Comparison of ENCODE assay signal across 14 cellular contexts in the genomic region with DNA sequence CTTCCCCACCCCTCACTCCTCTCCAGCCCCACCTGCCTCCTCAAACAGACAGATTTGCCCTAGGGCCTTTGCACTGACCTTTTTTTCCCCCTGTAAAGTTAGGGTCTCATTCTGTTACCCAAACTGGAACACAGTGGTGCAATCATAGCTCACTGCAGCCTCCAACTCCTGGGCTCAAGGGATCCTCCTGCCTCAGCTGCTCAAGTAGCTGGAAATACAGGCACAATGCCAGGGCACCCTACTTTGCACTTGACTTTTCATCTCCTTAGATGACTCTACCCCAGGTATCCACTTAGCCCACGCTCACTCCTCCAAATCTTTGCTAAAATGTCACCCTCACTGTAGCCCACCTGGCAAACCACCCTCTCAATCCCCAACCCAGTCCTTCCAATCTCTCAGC. TPM values are rescaled to one million over a fixed set of nuclear protein-coding genes. Genes with fewer than 3 reads are reported as not detected.
DNase-seq lines count a peak whose midpoint lies in the region; ATAC-seq and TF ChIP-seq lines count a peak whose summit lies in the region.
"Had no signal": no experiment of that assay in that cellular context is flagged by ENCODE, and none has a peak within 500 bp of the region (broad histone marks: within the 10 kb centered on the region; RNA-seq: fewer than 3 reads in every experiment).

No MANE protein-coding gene starts in this region.

- H3K27me3 Mint-ChIP-seq in CD8-positive, alpha-beta memory T cell, result peaks cover 0 to 2% of the 10 kb centered on the region in 2 donors
- no peaks in the 10 kb centered on the region for H3K27me3 Mint-ChIP-seq in HFFc6 (ENCODE audit: insufficient read depth)
- H3K27me3 Mint-ChIP-seq in activated T-helper 17 cell treated with anti-CD3 and anti-CD28 coated beads, Interleukin-2, amount 50 U/mL, for 72 hours, result no peaks in the 10 kb centered on the region
- no peaks in the 10 kb centered on the region for H3K27me3 Mint-ChIP-seq in nephron progenitor cell (ENCODE audit: low read depth, poor library complexity)
- H3K27me3 Mint-ChIP-seq: stimulated activated naive CD8-positive, alpha-beta T cell treated with anti-CD3 and anti-CD28 coated beads, Interleukin-15, amount 100 ng/mL, for 72 hours had no signal

- ATAC-seq in activated T-helper 17 cell treated with anti-CD3 and anti-CD28 coated beads, Interleukin-2, amount 50 U/mL, for 72 hours (replicated peaks), result no peak
- ATAC-seq in left colon (no peak), heart left ventricle (no peak)
- ATAC-seq: HCT116; pancreas; stimulated activated naive CD8-positive, alpha-beta T cell treated with anti-CD3 and anti-CD28 coated beads, Interleukin-15, amount 100 ng/mL, for 72 hours had no signal

- intact Hi-C loops in left colon (cut with DNase I, micrococcal nuclease), result no loop called here
- intact Hi-C loops in heart left ventricle (cut with DNase I), result no loop called here

- no peaks in the 10 kb centered on the region for H3K27me3 ChIP-seq in CD8-positive, alpha-beta memory T cell (ENCODE audit: insufficient read depth, low read length, poor library complexity, severe bottlenecking)
- no peaks in the 10 kb centered on the region for H3K27me3 ChIP-seq in heart left ventricle
- H3K27me3 ChIP-seq: pancreas had no signal

- peaks cover 7 to 8% (median 8%) of the 10 kb centered on the region in 3 donors for H3K4me1 Mint-ChIP-seq in CD8-positive, alpha-beta memory T cell
- H3K4me1 Mint-ChIP-seq in HFFc6 (ENCODE audit: low read depth) (peaks cover 16% of the 10 kb centered on the region), nephron progenitor cell (peaks cover 13% of the 10 kb centered on the region)
- no peaks in the 10 kb centered on the region for H3K4me1 Mint-ChIP-seq in activated T-helper 17 cell treated with anti-CD3 and anti-CD28 coated beads, Interleukin-2, amount 50 U/mL, for 72 hours

- POLR2A ChIA-PET in CD8-positive, alpha-beta memory T cell (lab: Charles Lee), result no interaction called here

- WGBS in heart left ventricle, 4 donors, result 96 to 100% (median 98%) methylated on average over 1 of the region's 1 CpG

- H3K4me3 ChIP-seq in CD8-positive, alpha-beta memory T cell (ENCODE audit: low read length), result no peak overlapping the region
- no peak overlapping the region for H3K4me3 ChIP-seq in heart left ventricle
- H3K4me3 ChIP-seq: pancreas had no signal

- DNase-seq in CD8-positive, alpha-beta memory T cell, result no peak
- no peak for DNase-seq in HFFc6
- DNase-seq in nephron progenitor cell, result no peak
- DNase-seq in left colon, result no peak
- DNase-seq in AML-193 (lab: John Stamatoyannopoulos, UW), result no peak
- DNase-seq in heart left ventricle, result no peak
- DNase-seq: anterior cingulate cortex; mesenchymal stem cell; NCI-H1092 treated with DMSO at 0.1 percent for 48 hours; pancreas; stimulated activated naive CD8-positive, alpha-beta T cell treated with anti-CD3 and anti-CD28 coated beads, Interleukin-15, amount 100 ng/mL, for 72 hours had no signal

- H3K4me1 ChIP-seq in CD8-positive, alpha-beta memory T cell (ENCODE audit: insufficient read depth, low read length), result peaks cover 8% of the 10 kb centered on the region
- H3K4me1 ChIP-seq in heart left ventricle, result peaks cover 0 to 11% (median 6%) of the 10 kb centered on the region in 12 donors
- H3K4me1 ChIP-seq: pancreas had no signal

- CTCF ChIA-PET in CD8-positive, alpha-beta memory T cell (lab: Charles Lee), result interaction anchor here (0.9 to 1.4 kb wide), 2 partner anchors 35 to 48 kb away, joined by 3 read pairs; a partner anchor contains a TSS

- no peaks in the 10 kb centered on the region for H3K36me3 ChIP-seq in CD8-positive, alpha-beta memory T cell (ENCODE audit: insufficient read depth, low read length)
- H3K36me3 ChIP-seq in heart left ventricle, result no peaks in the 10 kb centered on the region
- H3K36me3 ChIP-seq: pancreas had no signal

- no peaks in the 10 kb centered on the region for H3K9me3 Mint-ChIP-seq in CD8-positive, alpha-beta memory T cell
- H3K9me3 Mint-ChIP-seq in HFFc6 (no peaks in the 10 kb centered on the region), nephron progenitor cell (no peaks in the 10 kb centered on the region)
- no peaks in the 10 kb centered on the region for H3K9me3 Mint-ChIP-seq in activated T-helper 17 cell treated with anti-CD3 and anti-CD28 coated beads, Interleukin-2, amount 50 U/mL, for 72 hours
- H3K9me3 Mint-ChIP-seq: stimulated activated naive CD8-positive, alpha-beta T cell treated with anti-CD3 and anti-CD28 coated beads, Interleukin-15, amount 100 ng/mL, for 72 hours had no signal

- peaks cover 0 to 4% (median 0%) of the 10 kb centered on the region in 3 donors for H3K36me3 Mint-ChIP-seq in CD8-positive, alpha-beta memory T cell
- 0 out of 2 replicates have a peak, but pooled peaks cover 4% of the 10 kb centered on the region for H3K36me3 Mint-ChIP-seq in HFFc6 (ENCODE audit: low read depth)
- H3K36me3 Mint-ChIP-seq in activated T-helper 17 cell treated with anti-CD3 and anti-CD28 coated beads, Interleukin-2, amount 50 U/mL, for 72 hours (ENCODE audit: low read depth), result no peaks in the 10 kb centered on the region
- peaks cover 8% of the 10 kb centered on the region for H3K36me3 Mint-ChIP-seq in nephron progenitor cell (ENCODE audit: low read depth)

- no peak overlapping the region for H3K27ac ChIP-seq in CD8-positive, alpha-beta memory T cell (ENCODE audit: low read depth, low read length)
- no peak overlapping the region for H3K27ac ChIP-seq in heart left ventricle
- H3K27ac ChIP-seq: pancreas, VCaP had no signal

- H3K9me3 ChIP-seq in CD8-positive, alpha-beta memory T cell (ENCODE audit: low read length), result no peaks in the 10 kb centered on the region
- no peaks in the 10 kb centered on the region for H3K9me3 ChIP-seq in heart left ventricle
- H3K9me3 ChIP-seq: pancreas had no signal

- peak overlapping the region in 5 of 8 donors; percentile 40 to 66 (median 50) for H3K27ac Mint-ChIP-seq in CD8-positive, alpha-beta memory T cell
- H3K27ac Mint-ChIP-seq in HFFc6 (no peak overlapping the region), nephron progenitor cell (no peak overlapping the region)
- peak overlapping the region; percentile 13 for H3K27ac Mint-ChIP-seq in activated T-helper 17 cell treated with anti-CD3 and anti-CD28 coated beads, Interleukin-2, amount 50 U/mL, for 72 hours
- H3K27ac Mint-ChIP-seq: stimulated activated naive CD8-positive, alpha-beta T cell treated with anti-CD3 and anti-CD28 coated beads, Interleukin-15, amount 100 ng/mL, for 72 hours had no signal

- peak overlapping the region; percentile 17 to 71 (median 62) for H3K4me3 Mint-ChIP-seq in CD8-positive, alpha-beta memory T cell
- H3K4me3 Mint-ChIP-seq in HFFc6 (peak overlapping the region; percentile 37), nephron progenitor cell (peak overlapping the region; percentile 62)
- H3K4me3 Mint-ChIP-seq in activated T-helper 17 cell treated with anti-CD3 and anti-CD28 coated beads, Interleukin-2, amount 50 U/mL, for 72 hours, result peak overlapping the region; percentile 80

- TF ChIP-seq POLR2A in heart left ventricle (IDR thresholded peaks at IDR 0.05), result no peak

- TF ChIP-seq CTCF in HFFc6 (IDR thresholded peaks at IDR 0.05), result no peak
- TF ChIP-seq CTCF in nephron progenitor cell (IDR thresholded peaks at IDR 0.05), result no peak
- TF ChIP-seq CTCF in heart left ventricle (IDR thresholded peaks at IDR 0.05), result no peak

RNA-seq across cellular contexts. Expression of a gene that starts 2.2 kb away (rescaled TPM):
- total RNA-seq in CD8-positive, alpha-beta memory T cell, result 10 to 100 TPM; 67.7 to 68.6 TPM
- 3.0 TPM for polyA plus RNA-seq in CD8-positive, alpha-beta memory T cell
- total RNA-seq in HFFc6 (2021; fragmentation: NEBNext Ultra II Directional; extraction: Animal tissue kit (Norgen Biotek cat#: 25700)), result 10 to 100 TPM; 34.5 to 51.7 (median 49.9) TPM
- total RNA-seq in activated T-helper 17 cell treated with anti-CD3 and anti-CD28 coated beads, Interleukin-2, amount 50 U/mL, for 72 hours, result 10 to 100 TPM; 29.4 to 39.8 TPM
- total RNA-seq in left colon (10 to 100 TPM; 34.8 to 51.5 TPM), heart left ventricle (10 to 100 TPM; 20.5 to 50.2 (median 27.0) TPM)
- polyA plus RNA-seq in heart left ventricle, result 10 to 100 TPM; 56.6 to 65.7 TPM

RNA-seq across cellular contexts. Expression of a gene that starts 34.5 kb away (rescaled TPM):
- total RNA-seq in CD8-positive, alpha-beta memory T cell, result 1,000 to 10,000 TPM in 1 of 2 experiments, 100 to 1,000 TPM in 1; 939 to 1,027 TPM
- polyA plus RNA-seq in CD8-positive, alpha-beta memory T cell, result 229 TPM
- 100 to 1,000 TPM; 297 to 358 (median 343) TPM for total RNA-seq in HFFc6 (2021; fragmentation: NEBNext Ultra II Directional; extraction: Animal tissue kit (Norgen Biotek cat#: 25700))
- total RNA-seq in activated T-helper 17 cell treated with anti-CD3 and anti-CD28 coated beads, Interleukin-2, amount 50 U/mL, for 72 hours, result 100 to 1,000 TPM; 301 to 598 TPM
- total RNA-seq in left colon (100 to 1,000 TPM; 153 to 193 TPM), heart left ventricle (100 to 1,000 TPM in 8 of 9 donors, 10 to 100 TPM in 1; 96.8 to 240 (median 211) TPM)
- polyA plus RNA-seq in heart left ventricle, result 100 to 1,000 TPM in 1 of 2 donors, 10 to 100 TPM in 1; 67.6 to 199 TPM

RNA-seq across cellular contexts. Expression of a gene that starts 47.8 kb away (rescaled TPM):
- 1 to 10 TPM; 7.5 to 7.9 TPM for total RNA-seq in CD8-positive, alpha-beta memory T cell
- polyA plus RNA-seq in CD8-positive, alpha-beta memory T cell, result 1.4 TPM
- 1 to 10 TPM; 1.9 to 5.6 (median 3.5) TPM for total RNA-seq in HFFc6 (2021; fragmentation: NEBNext Ultra II Directional; extraction: Animal tissue kit (Norgen Biotek cat#: 25700))
- total RNA-seq in activated T-helper 17 cell treated with anti-CD3 and anti-CD28 coated beads, Interleukin-2, amount 50 U/mL, for 72 hours, result 1 to 10 TPM; 4.1 to 9.1 TPM
- 1 to 10 TPM; 4.2 to 5.4 TPM for total RNA-seq in left colon
- total RNA-seq in heart left ventricle, result 10 to 100 TPM in 1 of 9 donors, 1 to 10 TPM in 8; 3.7 to 16.1 (median 5.9) TPM
- 10 to 100 TPM in 1 of 2 donors, 1 to 10 TPM in 1; 7.3 to 10.5 TPM for polyA plus RNA-seq in heart left ventricle

Comparison
In these comparisons a context has a peak if more than half of its experiments do, and no peak if none do; other contexts are left out.
1. H3K27ac Mint-ChIP-seq: peak in CD8-positive, alpha-beta memory T cell (5 of 8) and activated T-helper 17 cell treated with anti-CD3 and anti-CD28 coated beads, Interleukin-2, amount 50 U/mL, for 72 hours (single experiment); none in HFFc6 (single experiment) and nephron progenitor cell (single experiment).
2. Peak in every context shown above with its lines, with median percentiles within 50 percentile points of each other: H3K4me3 Mint-ChIP-seq.